Comparison of ENCODE assay signal across 8 cellular contexts in genomic region chr6:40999498-41000070, GRCh38. TPM values are rescaled to one million over a fixed set of nuclear protein-coding genes. Genes with fewer than 3 reads are reported as not detected.
DNase-seq lines count a peak whose midpoint lies in the region; ATAC-seq and TF ChIP-seq lines count a peak whose summit lies in the region.

No MANE protein-coding gene starts in this region.

- H3K4me3 ChIP-seq in AG04450 (ENCODE audit: low read depth, low read length), result no peak overlapping the region
- no peak overlapping the region for H3K4me3 ChIP-seq in OCI-LY7 (ENCODE audit: low read depth, low read length, poor library complexity, severe bottlenecking)
- no peak overlapping the region for H3K4me3 ChIP-seq in CD8-positive, alpha-beta T cell (ENCODE audit: low read depth, low read length)

- H3K4me1 Mint-ChIP-seq in CD8-positive, alpha-beta T cell (ENCODE audit: low read depth), result no peaks in the 10 kb centered on the region

- DNase-seq in AG04450 (ENCODE audit: low read depth, low spot score) (no peak), OCI-LY7 (ENCODE audit: low spot score) (peak; percentile 55), omental fat pad (ENCODE audit: low spot score) (peak; percentile 28)
- DNase-seq in CD8-positive, alpha-beta T cell, result no peak
- no peak for DNase-seq in stimulated activated naive CD4-positive, alpha-beta T cell (lab: John Stamatoyannopoulos, UW)

- no peak overlapping the region for H3K27ac ChIP-seq in AG04450 (ENCODE audit: low read depth, low read length)
- no peak overlapping the region for H3K27ac ChIP-seq in OCI-LY7 (ENCODE audit: low read depth, low read length, poor library complexity, severe bottlenecking)
- no peak overlapping the region for H3K27ac ChIP-seq in CD8-positive, alpha-beta T cell (ENCODE audit: low read depth, low read length)

- TF ChIP-seq CTCF in AG04450 (IDR thresholded peaks at IDR 0.05; ENCODE audit: low read depth, low read length) (peak; percentile 54), GM12873 (IDR thresholded peaks at IDR 0.05; ENCODE audit: insufficient read depth, low read depth, low read length, missing control alignments) (peak; percentile 69), OCI-LY7 (conservative IDR thresholded peaks at IDR 0.05; ENCODE audit: low read length) (peak; percentile 68), omental fat pad (IDR thresholded peaks at IDR 0.05) (no peak)
- TF ChIP-seq CTCF in CD8-positive, alpha-beta T cell (IDR thresholded peaks at IDR 0.05), result no peak

- H3K27me3 Mint-ChIP-seq in CD8-positive, alpha-beta T cell (ENCODE audit: low read depth), result peaks cover 22% of the 10 kb centered on the region

- BruUV-seq in OCI-LY7 (replicated peaks; lab: Mats Ljungman, UMichigan), result no TSS peak

- intact Hi-C loops in OCI-LY7 (cut with micrococcal nuclease; ENCODE audit: unreplicated experiment), result no loop called here
- intact Hi-C loops in CD8-positive, alpha-beta T cell (cut with DNase I, micrococcal nuclease), result no loop called here

- no peaks in the 10 kb centered on the region for H3K36me3 ChIP-seq in OCI-LY7 (ENCODE audit: insufficient read depth, low read length)
- no peaks in the 10 kb centered on the region for H3K36me3 ChIP-seq in CD8-positive, alpha-beta T cell (ENCODE audit: insufficient read depth, low read length)

- CTCF ChIA-PET in AG04450 (lab: Charles Lee), result interaction anchor here (0.7 to 2.2 kb wide), 5 partner anchors 22 to 124 kb away, joined by 3 to 14 read pairs (median 3); no protein-coding TSS in a partner anchor
- CTCF ChIA-PET in OCI-LY7 (lab: Charles Lee; ENCODE audit: unreplicated experiment), result no interaction called here
- CTCF ChIA-PET in CD8-positive, alpha-beta T cell (lab: Charles Lee), result interaction anchor here (3.8 kb wide), 1 partner anchor 29 kb away, joined by 17 read pairs; no protein-coding TSS in a partner anchor

- POLR2A ChIA-PET in AG04450 (lab: Yijun Ruan, JAX) (interaction anchor here (0.7 kb wide), 1 partner anchor 32 kb away, joined by 5 read pairs; no protein-coding TSS in a partner anchor), OCI-LY7 (lab: Charles Lee) (no interaction called here)
- POLR2A ChIA-PET in CD8-positive, alpha-beta T cell (lab: Charles Lee), result no interaction called here

- no peaks in the 10 kb centered on the region for H3K4me1 ChIP-seq in OCI-LY7 (ENCODE audit: insufficient read depth, low read length, poor library complexity, severe bottlenecking)
- no peaks in the 10 kb centered on the region for H3K4me1 ChIP-seq in CD8-positive, alpha-beta T cell (ENCODE audit: insufficient read depth, low read length)

- no peak overlapping the region for H3K27ac Mint-ChIP-seq in CD8-positive, alpha-beta T cell

- H3K9me3 ChIP-seq in AG04450 (ENCODE audit: control insufficient read depth, insufficient read depth, low read length) (no peaks in the 10 kb centered on the region), OCI-LY7 (ENCODE audit: low read length) (no peaks in the 10 kb centered on the region)
- no peaks in the 10 kb centered on the region for H3K9me3 ChIP-seq in CD8-positive, alpha-beta T cell (ENCODE audit: low read length)

- H3K9me2 ChIP-seq in OCI-LY7 (ENCODE audit: insufficient read depth, low read length), result no peaks in the 10 kb centered on the region

- H3K36me3 Mint-ChIP-seq in CD8-positive, alpha-beta T cell, result no peaks in the 10 kb centered on the region

- H4K20me1 ChIP-seq in OCI-LY7 (ENCODE audit: insufficient read depth, low read length), result no peaks in the 10 kb centered on the region

- H2AFZ ChIP-seq in OCI-LY7 (ENCODE audit: low read length), result no peak overlapping the region

- H3K27me3 ChIP-seq in AG04450 (ENCODE audit: control insufficient read depth, insufficient read depth, low read length), result peaks cover 14% of the 10 kb centered on the region
- no peaks in the 10 kb centered on the region for H3K27me3 ChIP-seq in CD8-positive, alpha-beta T cell (ENCODE audit: insufficient read depth, low read length)

- no peaks in the 10 kb centered on the region for H3K79me2 ChIP-seq in OCI-LY7 (ENCODE audit: insufficient read depth, low read depth, low read length)

- H3K4me3 Mint-ChIP-seq in CD8-positive, alpha-beta T cell, result no peak overlapping the region

- ATAC-seq in esophagus mucosa, result peak; percentile 48
- ATAC-seq in omental fat pad (ENCODE audit: low FRiP score), result no peak
- no peak for ATAC-seq in HG03432 (IDR thresholded peaks at IDR 0.05; ENCODE audit: unreplicated experiment)
- no peak for ATAC-seq in CD8-positive, alpha-beta T cell

- no peaks in the 10 kb centered on the region for H3K9me3 Mint-ChIP-seq in CD8-positive, alpha-beta T cell

- no peak overlapping the region for H3K4me2 ChIP-seq in OCI-LY7 (ENCODE audit: low read length)

RNA-seq across cellular contexts. Expression of gene UNC5CL, which starts 39.4 kb away (rescaled TPM):
- polyA plus RNA-seq in AG04450 (2011; rRNA removed), result 0.02 TPM in 2 replicates
- polyA minus RNA-seq in AG04450 (2011; rRNA and poly(A)+ RNA removed), result not detected in 2 replicates
- total RNA-seq in OCI-LY7 (2014; rRNA removed; shearing (Covaris generic)), result 0.62 and 0.85 TPM in 2 replicates
- total RNA-seq in OCI-LY7 (2022), result 0.49 and 0.63 TPM in 2 replicates
- 0.56 TPM for total RNA-seq in esophagus mucosa
- 1 to 10 TPM in 1 of 4 donors, under 1 TPM in 3; 0.56 to 1.9 (median 0.80) TPM for total RNA-seq in omental fat pad
- 1 to 10 TPM; 1.4 to 2.3 TPM for total RNA-seq in CD8-positive, alpha-beta T cell

RNA-seq across cellular contexts. Expression of gene TSPO2, which starts 42.7 kb away (rescaled TPM):
- polyA plus RNA-seq in AG04450 (2011; rRNA removed), result not detected in 2 replicates
- polyA minus RNA-seq in AG04450 (2011; rRNA and poly(A)+ RNA removed), result not detected in 2 replicates
- not detected in 2 replicates for total RNA-seq in OCI-LY7 (2014; rRNA removed; shearing (Covaris generic))
- total RNA-seq in OCI-LY7 (2022) (not detected in 2 replicates), esophagus mucosa (not detected), omental fat pad (not detected)
- not detected for total RNA-seq in CD8-positive, alpha-beta T cell

RNA-seq across cellular contexts. Expression of gene APOBEC2, which starts 53.4 kb away (rescaled TPM):
- polyA plus RNA-seq in AG04450 (2011; rRNA removed), result not detected in 2 replicates
- not detected in 2 replicates for polyA minus RNA-seq in AG04450 (2011; rRNA and poly(A)+ RNA removed)
- not detected in 2 replicates for total RNA-seq in OCI-LY7 (2014; rRNA removed; shearing (Covaris generic))
- total RNA-seq in OCI-LY7 (2022) (not detected in 2 replicates), esophagus mucosa (not detected), omental fat pad (not detected)
- total RNA-seq in CD8-positive, alpha-beta T cell, result not detected

Comparison
In these comparisons a context has a peak if more than half of its experiments do, and no peak if none do; other contexts are left out.
1. DNase-seq: peak in OCI-LY7 (single experiment) and omental fat pad (single experiment); none in AG04450 (single experiment), CD8-positive, alpha-beta T cell (0 of 7) and stimulated activated naive CD4-positive, alpha-beta T cell (0 of 6).
2. CTCF ChIP-seq: peak in AG04450 (single experiment), GM12873 (single experiment) and OCI-LY7 (single experiment); none in omental fat pad (0 of 3) and CD8-positive, alpha-beta T cell (single experiment).